24 cellular contexts compared by ENCODE assay signal in genomic region chr9:84778537-84778936, GRCh38.
DNase-seq lines count a peak whose midpoint lies in the region; ATAC-seq, FAIRE-seq and TF ChIP-seq lines count a peak whose summit lies in the region.
"Had no signal": no experiment of that assay in that cellular context is flagged by ENCODE, and none has a peak within 500 bp of the region (broad histone marks: within the 10 kb centered on the region; RNA-seq: fewer than 3 reads in every experiment).

No MANE protein-coding gene starts in this region.

- H3K9ac ChIP-seq in astrocyte (ENCODE audit: low read length) = no peak overlapping the region
- H3K9ac ChIP-seq: BLaER1, SK-N-SH had no signal

- H3K27me3 Mint-ChIP-seq in astrocyte (ENCODE audit: low read depth, unreplicated experiment) = peaks cover 3% of the 10 kb centered on the region
- H3K27me3 Mint-ChIP-seq in stimulated activated naive B cell treated with anti-CD40 and anti-IgM and Interleukin-4, amounts not matched to agents 10 μg/mL and 1 μg/mL and 100 μg/mL, for 72 hours = peaks cover 3 to 8% of the 10 kb centered on the region in 2 donors
- H3K27me3 Mint-ChIP-seq in activated T-cell treated with anti-CD3 and anti-CD28 coated beads, Interleukin-2, amount 50 U/mL, for 4 hours (ENCODE audit: low read depth) = peaks cover 3% of the 10 kb centered on the region

- H3K4me1 Mint-ChIP-seq in astrocyte (ENCODE audit: low read depth, unreplicated experiment) = peaks cover 8% of the 10 kb centered on the region
- no peaks in the 10 kb centered on the region for H3K4me1 Mint-ChIP-seq in stimulated activated naive B cell treated with anti-CD40 and anti-IgM and Interleukin-4, amounts not matched to agents 10 μg/mL and 1 μg/mL and 100 μg/mL, for 72 hours
- no peaks in the 10 kb centered on the region for H3K4me1 Mint-ChIP-seq in activated T-cell treated with anti-CD3 and anti-CD28 coated beads, Interleukin-2, amount 50 U/mL, for 4 hours (ENCODE audit: low read depth)

- no peak for ATAC-seq in stimulated activated naive B cell treated with anti-CD40 and anti-IgM and Interleukin-4, amounts not matched to agents 10 μg/mL and 1 μg/mL and 100 μg/mL, for 72 hours (replicated peaks)
- ATAC-seq in activated T-cell treated with anti-CD3 and anti-CD28 coated beads, Interleukin-2, amount 50 U/mL, for 4 hours = no peak
- ATAC-seq: HepG2, Panc1 had no signal

- H3K4me3 Mint-ChIP-seq in astrocyte (ENCODE audit: unreplicated experiment) = no peak overlapping the region
- no peak overlapping the region for H3K4me3 Mint-ChIP-seq in stimulated activated naive B cell treated with anti-CD40 and anti-IgM and Interleukin-4, amounts not matched to agents 10 μg/mL and 1 μg/mL and 100 μg/mL, for 72 hours
- no peak overlapping the region for H3K4me3 Mint-ChIP-seq in activated T-cell treated with anti-CD3 and anti-CD28 coated beads, Interleukin-2, amount 50 U/mL, for 4 hours
- H3K4me3 Mint-ChIP-seq: CD4-positive, alpha-beta T cell had no signal

- no peaks in the 10 kb centered on the region for H3K36me3 Mint-ChIP-seq in astrocyte (ENCODE audit: low read depth, unreplicated experiment)
- no peaks in the 10 kb centered on the region for H3K36me3 Mint-ChIP-seq in stimulated activated naive B cell treated with anti-CD40 and anti-IgM and Interleukin-4, amounts not matched to agents 10 μg/mL and 1 μg/mL and 100 μg/mL, for 72 hours
- H3K36me3 Mint-ChIP-seq in activated T-cell treated with anti-CD3 and anti-CD28 coated beads, Interleukin-2, amount 50 U/mL, for 4 hours (ENCODE audit: insufficient read depth) = no peaks in the 10 kb centered on the region

- WGBS in small intestine, 3 donors = 76 to 90% (median 89%) methylated on average over 5 of the region's 5 CpGs

- H3K9me3 Mint-ChIP-seq in astrocyte (ENCODE audit: unreplicated experiment) = no peaks in the 10 kb centered on the region
- no peaks in the 10 kb centered on the region for H3K9me3 Mint-ChIP-seq in stimulated activated naive B cell treated with anti-CD40 and anti-IgM and Interleukin-4, amounts not matched to agents 10 μg/mL and 1 μg/mL and 100 μg/mL, for 72 hours
- no peaks in the 10 kb centered on the region for H3K9me3 Mint-ChIP-seq in activated T-cell treated with anti-CD3 and anti-CD28 coated beads, Interleukin-2, amount 50 U/mL, for 4 hours
- H3K9me3 Mint-ChIP-seq: CD4-positive, alpha-beta T cell had no signal

- H3K36me3 ChIP-seq in astrocyte (ENCODE audit: insufficient read depth, low read length) = no peaks in the 10 kb centered on the region
- H3K36me3 ChIP-seq in small intestine (ENCODE audit: control insufficient read depth in 2 of 2, insufficient read depth in 2 of 2, low read length in 2 of 2) = no peaks in the 10 kb centered on the region
- H3K36me3 ChIP-seq: BLaER1 had no signal

- H3K4me1 ChIP-seq in astrocyte (ENCODE audit: insufficient read depth, low read length) (peaks cover 9% of the 10 kb centered on the region), small intestine (ENCODE audit: control insufficient read depth in 2 of 2, insufficient read depth in 1 of 2, low read depth in 1 of 2, low read length in 1 of 2) (no peaks in the 10 kb centered on the region)
- H3K4me1 ChIP-seq: BLaER1 had no signal

- H3K4me3 ChIP-seq in astrocyte (ENCODE audit: insufficient read depth, low read depth, low read length) (no peak overlapping the region), dorsolateral prefrontal cortex (peak overlapping the region in 2 of 59 donors; percentile 12 to 13), small intestine (ENCODE audit: low read depth in 1 of 2, low read length in 2 of 2) (no peak overlapping the region)
- H3K4me3 ChIP-seq: BLaER1 had no signal

- no peak overlapping the region for H3K4me2 ChIP-seq in astrocyte (ENCODE audit: low read length)
- H3K4me2 ChIP-seq: BLaER1, SK-N-SH had no signal

- H3K9me3 ChIP-seq in astrocyte (ENCODE audit: insufficient read depth, low read depth, low read length) (no peaks in the 10 kb centered on the region), small intestine (ENCODE audit: control insufficient read depth, low read depth) (no peaks in the 10 kb centered on the region)
- H3K9me3 ChIP-seq: BLaER1, SK-N-SH had no signal

- DNase-seq in astrocyte (ENCODE audit: low read depth) = no peak
- DNase-seq in dorsolateral prefrontal cortex = peak in 7 of 10 donors; percentile 33 to 65 (median 56)
- DNase-seq in occipital lobe (lab: John Stamatoyannopoulos, UW) = peak; percentile 51
- DNase-seq in stimulated activated naive B cell treated with anti-CD40 and anti-IgM and Interleukin-4, amounts not matched to agents 10 μg/mL and 1 μg/mL and 100 μg/mL, for 72 hours = no peak
- DNase-seq in small intestine = no peak
- DNase-seq in activated T-cell treated with anti-CD3 and anti-CD28 coated beads, Interleukin-2, amount 50 U/mL, for 4 hours = no peak
- DNase-seq in activated T-cell treated with anti-CD3 and anti-CD28 coated beads for 4 hours = no peak
- DNase-seq: CD4-positive, alpha-beta T cell; COR-L47; DMS79; H7; KG1; NCI-H1105 treated with DMSO at 0.1 percent for 48 hours; NCI-H2029 treated with DMSO at 0.1 percent for 48 hours; NCI-H345; NCI-H524; NCI-H774; NK-92 treated with Interleukin-12 subunit alpha and Interleukin-12 subunit beta, amount 100 ng/mL, for 24 hours; SIG-M5; SK-N-SH had no signal

- H3K27me3 ChIP-seq in astrocyte (ENCODE audit: insufficient read depth, low read length) (no peaks in the 10 kb centered on the region), dorsolateral prefrontal cortex (no peaks in the 10 kb centered on the region), small intestine (ENCODE audit: control insufficient read depth in 2 of 2, insufficient read depth in 2 of 2, low read length in 2 of 2) (no peaks in the 10 kb centered on the region)
- H3K27me3 ChIP-seq: BLaER1 had no signal

- peak overlapping the region; percentile 23 for H2AFZ ChIP-seq in astrocyte (ENCODE audit: low read depth, low read length)

- H3K27ac Mint-ChIP-seq in astrocyte (ENCODE audit: unreplicated experiment) = no peak overlapping the region
- no peak overlapping the region for H3K27ac Mint-ChIP-seq in stimulated activated naive B cell treated with anti-CD40 and anti-IgM and Interleukin-4, amounts not matched to agents 10 μg/mL and 1 μg/mL and 100 μg/mL, for 72 hours
- H3K27ac Mint-ChIP-seq: CD4-positive, alpha-beta T cell had no signal

- no peak overlapping the region for H3K27ac ChIP-seq in astrocyte (ENCODE audit: low read depth, low read length)
- peak overlapping the region in 51 of 59 donors; percentile 2 to 82 (median 49) for H3K27ac ChIP-seq in dorsolateral prefrontal cortex
- H3K27ac ChIP-seq in small intestine (ENCODE audit: low read depth in 1 of 2, low read length in 1 of 2) = no peak overlapping the region
- H3K27ac ChIP-seq: BLaER1, HL-60 had no signal

- FAIRE-seq in astrocyte (lab: Jason Lieb, UNC) (no peak), small intestine (lab: Jason Lieb, UNC) (no peak)
- FAIRE-seq: HepG2 had no signal

- no peaks in the 10 kb centered on the region for H3K79me2 ChIP-seq in astrocyte (ENCODE audit: insufficient read depth, low read length)

- no peaks in the 10 kb centered on the region for H4K20me1 ChIP-seq in astrocyte (ENCODE audit: insufficient read depth, low read length)
- H4K20me1 ChIP-seq: BLaER1 had no signal

- TF ChIP-seq CTCF in astrocyte (IDR thresholded peaks at IDR 0.05; ENCODE audit: insufficient read depth, low read depth, low read length) = no peak
- TF ChIP-seq CTCF in dorsolateral prefrontal cortex (IDR thresholded peaks at IDR 0.05 in 54 of 56, conservative IDR thresholded peaks at IDR 0.05 in 2 of 56; ENCODE audit: low read depth in 1 of 56, partially characterized antibody in 56 of 56) = peak in 1 of 56 donors; percentile 13

- intact Hi-C loops in dorsolateral prefrontal cortex (cut with DNase I) = no loop called here

Comparison
In these comparisons a context has a peak if more than half of its experiments do, and no peak if none do; other contexts are left out.
1. DNase-seq: peak in dorsolateral prefrontal cortex (7 of 10) and occipital lobe (single experiment); none in astrocyte (single experiment), stimulated activated naive B cell treated with anti-CD40 and anti-IgM and Interleukin-4, amounts not matched to agents 10 μg/mL and 1 μg/mL and 100 μg/mL, for 72 hours (single experiment), small intestine (single experiment), activated T-cell treated with anti-CD3 and anti-CD28 coated beads, Interleukin-2, amount 50 U/mL, for 4 hours (single experiment) and activated T-cell treated with anti-CD3 and anti-CD28 coated beads for 4 hours (single experiment).
2. H3K27ac ChIP-seq: peak in dorsolateral prefrontal cortex (51 of 59); none in astrocyte (single experiment) and small intestine (0 of 2).